In genomic region chr9:98342819-98343208, GRCh38 we compare ENCODE assay signal across 24 cellular contexts.
"Had no signal": no experiment of that assay in that cellular context is flagged by ENCODE, and none has a peak within 500 bp of the region (broad histone marks: within the 10 kb centered on the region; RNA-seq: fewer than 3 reads in every experiment).

No MANE protein-coding gene starts in this region.

- FAIRE-seq: islet of Langerhans had no signal

- H3K9me3 ChIP-seq: ascending aorta, esophagus squamous epithelium, suprapubic skin had no signal

- H3K27me3 ChIP-seq: ascending aorta, cardiac muscle cell, tibial artery had no signal

- H3K4me1 ChIP-seq: ascending aorta, esophagus squamous epithelium, left ventricle myocardium inferior, suprapubic skin, tibial artery had no signal

- H3K4me3 ChIP-seq: ascending aorta, cardiac muscle cell, esophagus squamous epithelium, left ventricle myocardium inferior, suprapubic skin, tibial artery had no signal

- H3K27ac ChIP-seq: ascending aorta, cardiac muscle cell, epithelial cell of prostate, esophagus squamous epithelium, left ventricle myocardium inferior, suprapubic skin, tibial artery had no signal

- H3K36me3 ChIP-seq: ascending aorta, cardiac muscle cell, esophagus squamous epithelium, left ventricle myocardium inferior, suprapubic skin, tibial artery had no signal

- DNase-seq: activated CD4-positive, alpha-beta memory T cell treated with anti-CD3 and anti-CD28 coated beads for 36 hours; activated CD4-positive, alpha-beta T cell treated with anti-CD3 and anti-CD28 coated beads for 48 hours; activated CD8-positive, alpha-beta memory T cell treated with anti-CD3 and anti-CD28 coated beads, Interleukin-2, amount 50 U/mL, for 48 hours; activated gamma-delta T cell; activated naive CD4-positive, alpha-beta T cell treated with anti-CD3 and anti-CD28 coated beads, Interleukin-2, amount 10 ng/mL, durations not matched to agents 7 days and 5 days; activated naive CD8-positive, alpha-beta T cell treated with anti-CD3 and anti-CD28 coated beads, Interleukin-2, amount 10 ng/mL, durations not matched to agents 7 days and 5 days; activated T-cell treated with anti-CD3 and anti-CD28 coated beads, Interleukin-2, amount 50 U/mL, for 24 hours; cerebellar nuclear complex; cortex of kidney; endodermal cell; esophagus squamous epithelium; foreskin melanocyte; left ventricle myocardium inferior; mammary epithelial cell; posterior cingulate gyrus; right cardiac atrium; stimulated activated naive CD4-positive, alpha-beta T cell; tibial artery had no signal

- ATAC-seq: activated CD4-positive, CD25-positive, alpha-beta regulatory T cell treated with anti-CD3 and anti-CD28 coated beads, Interleukin-2, amount 50 U/mL, for 24 hours; right cardiac atrium had no signal
